20 cellular contexts compared by ENCODE assay signal in the genomic region with DNA sequence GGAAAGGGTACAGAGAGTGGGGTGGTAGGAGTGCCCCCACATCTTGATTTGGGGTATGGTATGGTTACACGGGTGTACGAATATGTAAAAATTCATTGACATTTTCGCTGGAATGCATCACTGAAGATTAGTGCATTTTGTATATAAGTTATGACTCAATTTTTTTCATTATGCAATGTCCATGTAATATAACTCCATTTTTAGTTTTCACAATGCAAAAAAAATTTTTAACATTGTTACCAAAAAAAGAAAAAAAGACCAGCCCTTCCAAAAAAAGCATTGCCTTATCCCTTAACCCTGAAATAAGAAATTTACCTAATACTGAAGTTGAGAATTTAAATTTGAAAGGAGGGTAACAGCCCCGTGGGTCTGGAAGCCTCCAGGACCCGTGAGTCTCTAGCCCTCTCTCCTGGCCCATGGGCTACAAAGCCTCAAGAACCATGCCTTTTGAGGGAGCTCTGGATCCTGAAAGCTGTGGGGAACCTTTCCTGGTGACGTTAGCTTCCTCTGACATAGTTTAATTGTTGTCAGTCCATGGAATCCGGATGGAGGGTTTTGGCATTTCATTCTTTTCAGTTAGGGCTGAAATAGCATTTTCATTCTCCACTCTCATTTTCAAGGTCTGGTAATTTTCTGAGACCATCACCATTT. TPM values are rescaled to one million over a fixed set of nuclear protein-coding genes. Genes with fewer than 3 reads are reported as not detected.
DNase-seq lines count a peak whose midpoint lies in the region; ATAC-seq and TF ChIP-seq lines count a peak whose summit lies in the region.
"Had no signal": no experiment of that assay in that cellular context is flagged by ENCODE, and none has a peak within 500 bp of the region (broad histone marks: within the 10 kb centered on the region; RNA-seq: fewer than 3 reads in every experiment).

No MANE protein-coding gene starts in this region.

- H3K36me3 ChIP-seq in heart right ventricle (no peaks in the 10 kb centered on the region), esophagus muscularis mucosa (no peaks in the 10 kb centered on the region)

- peak in 6 of 8 donors; percentile 26 to 70 (median 56) for ATAC-seq in heart right ventricle
- ATAC-seq in stimulated activated naive CD8-positive, alpha-beta T cell treated with anti-CD3 and anti-CD28 coated beads, Interleukin-15, Interleukin-2, amounts not matched to agents 100 U/mL and 50 U/mL, for 24 hours = no peak
- ATAC-seq: activated CD8-positive, alpha-beta T cell treated with anti-CD3 and anti-CD28 coated beads, Interleukin-2, amount 10 ng/mL, durations not matched to agents 7 days and 5 days; effector memory CD8-positive, alpha-beta T cell; foreskin keratinocyte; psoas muscle had no signal

- H3K27ac ChIP-seq in heart right ventricle (peak overlapping the region in 2 of 10 donors; percentile 12 to 23), esophagus muscularis mucosa (replicated peaks in 1 of 4) (no peak overlapping the region)
- H3K27ac ChIP-seq: foreskin keratinocyte, psoas muscle had no signal

- peaks cover 3 to 48% (median 27%) of the 10 kb centered on the region in 9 donors for H3K4me1 ChIP-seq in heart right ventricle
- peaks cover 14 to 20% (median 18%) of the 10 kb centered on the region in 4 donors for H3K4me1 ChIP-seq in esophagus muscularis mucosa
- H3K4me1 ChIP-seq: psoas muscle had no signal

- H3K9me3 ChIP-seq in heart right ventricle = no peaks in the 10 kb centered on the region
- no peaks in the 10 kb centered on the region for H3K9me3 ChIP-seq in esophagus muscularis mucosa
- H3K9me3 ChIP-seq: psoas muscle had no signal

- 67 to 78% methylated on average over 7 of the region's 7 CpGs for WGBS in heart right ventricle, 2 donors
- WGBS in esophagus muscularis mucosa = 65% methylated on average over 7 of the region's 7 CpGs

- H3K4me3 ChIP-seq in heart right ventricle (no peak overlapping the region), fibroblast of pulmonary artery (replicated peaks; ENCODE audit: low read depth, low read length) (no peak overlapping the region), esophagus muscularis mucosa (no peak overlapping the region)
- H3K4me3 ChIP-seq: psoas muscle had no signal

- H3K27me3 ChIP-seq in heart right ventricle = no peaks in the 10 kb centered on the region
- H3K27me3 ChIP-seq in esophagus muscularis mucosa = no peaks in the 10 kb centered on the region

- DNase-seq in heart right ventricle (peak in 1 of 2 donors; percentile 45), cardiac septum (ENCODE audit: low spot score) (no peak), astrocyte of the hippocampus (ENCODE audit: low read depth, low spot score) (peak; percentile 65), fibroblast of pulmonary artery (ENCODE audit: low read depth) (peak; percentile 83), esophagus muscularis mucosa (ENCODE audit: extremely low spot score) (no peak), posterior vena cava (ENCODE audit: low spot score) (no peak)
- DNase-seq in stimulated activated naive CD8-positive, alpha-beta T cell treated with anti-CD3 and anti-CD28 coated beads, Interleukin-15, Interleukin-2, amounts not matched to agents 100 U/mL and 50 U/mL, for 24 hours = no peak
- DNase-seq in activated CD4-positive, alpha-beta T cell treated with anti-CD3 and anti-CD28 coated beads, Interleukin-2, amount 50 U/mL, for 1 hour = no peak
- DNase-seq: activated B cell treated with CpG ODN at 0.5 μM for 24 hours; activated CD8-positive, alpha-beta T cell treated with anti-CD3 and anti-CD28 coated beads, Interleukin-2, amount 10 ng/mL, durations not matched to agents 7 days and 5 days; activated T-cell treated with anti-CD3 and anti-CD28 coated beads, Interleukin-2, amount 50 U/mL, for 48 hours; DMS153; effector memory CD8-positive, alpha-beta T cell; foreskin keratinocyte; hypothalamus; kidney glomerular epithelial cell; NCI-H187 treated with DMSO at 0.1 percent for 48 hours; NCI-H510A; psoas muscle; SIG-M5 had no signal

- intact Hi-C loops in heart right ventricle (cut with DNase I) (loop anchor here in 1 of 10 donors (10.0 kb wide), 1 partner anchor 50 kb away; no protein-coding TSS in a partner anchor), cardiac septum (cut with DNase I) (no loop called here), esophagus muscularis mucosa (cut with DNase I) (no loop called here), posterior vena cava (cut with DNase I) (no loop called here)

- TF ChIP-seq CTCF in heart right ventricle (IDR thresholded peaks at IDR 0.05) (peak in 3 of 9 donors; percentile 31 to 44 (median 44)), fibroblast of pulmonary artery (IDR thresholded peaks at IDR 0.05; ENCODE audit: low read length, missing control alignments) (peak; percentile 19), esophagus muscularis mucosa (IDR thresholded peaks at IDR 0.05) (no peak)

- TF ChIP-seq EP300 in esophagus muscularis mucosa (IDR thresholded peaks at IDR 0.05) = no peak

- no peak for TF ChIP-seq POLR2A in esophagus muscularis mucosa (IDR thresholded peaks at IDR 0.05; ENCODE audit: low read depth)

RNA-seq across cellular contexts. Expression of a gene that starts 55.6 kb away (rescaled TPM):
- 100 to 1,000 TPM in 6 of 10 donors, 10 to 100 TPM in 4; 82.5 to 235 (median 112) TPM for total RNA-seq in heart right ventricle
- 100 to 1,000 TPM in 1 of 2 donors, 10 to 100 TPM in 1; 67.2 to 104 TPM for polyA plus RNA-seq in heart right ventricle
- 346 TPM for total RNA-seq in cardiac septum
- 1,000 to 10,000 TPM in 3 of 4 donors, 100 to 1,000 TPM in 1; 958 to 2,110 (median 1,439) TPM for total RNA-seq in esophagus muscularis mucosa
- total RNA-seq in posterior vena cava = 100 to 1,000 TPM; 665 to 826 TPM

Comparison
In these comparisons a context has a peak if more than half of its experiments do, and no peak if none do; other contexts are left out.
1. DNase-seq: peak in astrocyte of the hippocampus (single experiment) and fibroblast of pulmonary artery (single experiment); none in cardiac septum (single experiment), stimulated activated naive CD8-positive, alpha-beta T cell treated with anti-CD3 and anti-CD28 coated beads, Interleukin-15, Interleukin-2, amounts not matched to agents 100 U/mL and 50 U/mL, for 24 hours (single experiment), esophagus muscularis mucosa (single experiment), activated CD4-positive, alpha-beta T cell treated with anti-CD3 and anti-CD28 coated beads, Interleukin-2, amount 50 U/mL, for 1 hour (single experiment) and posterior vena cava (single experiment).